ENCODE assay signal across 14 cellular contexts in genomic region chrY:14834103-14835060, GRCh38.
DNase-seq lines count a peak whose midpoint lies in the region; ATAC-seq, FAIRE-seq and TF ChIP-seq lines count a peak whose summit lies in the region.
"Had no signal": no experiment of that assay in that cellular context is flagged by ENCODE, and none has a peak within 500 bp of the region (broad histone marks: within the 10 kb centered on the region; RNA-seq: fewer than 3 reads in every experiment).

No MANE protein-coding gene starts in this region.

- H3K9me3 Mint-ChIP-seq in MCF 10A (ENCODE audit: unreplicated experiment) = no peaks in the 10 kb centered on the region

- TF ChIP-seq CTCF in GM10266 (IDR thresholded peaks at IDR 0.05; ENCODE audit: control insufficient read depth, insufficient read depth, low read depth, missing control alignments) = no peak
- no peak for TF ChIP-seq CTCF in MCF 10A (IDR thresholded peaks at IDR 0.05; ENCODE audit: unreplicated experiment)

- no TSS peak for BruUV-seq in MCF 10A (replicated peaks; lab: Mats Ljungman, UMichigan)

- no peaks in the 10 kb centered on the region for H3K4me1 Mint-ChIP-seq in MCF 10A (ENCODE audit: insufficient read depth, unreplicated experiment)

- DNase-seq in GM10266 (ENCODE audit: extremely low spot score) = peak; percentile 4
- DNase-seq in RCC 7860 (ENCODE audit: low spot score) = peak; percentile 65
- peak; percentile 2 for DNase-seq in left kidney (ENCODE audit: low read depth, low spot score)
- no peak for DNase-seq in ureter (ENCODE audit: low spot score)
- DNase-seq in T-helper 9 cell = no peak
- no peak for DNase-seq in DMS 273 (lab: John Stamatoyannopoulos, UW; ENCODE audit: unreplicated experiment)
- no peak for DNase-seq in MCF 10A (ENCODE audit: unreplicated experiment)
- DNase-seq: activated T-cell treated with anti-CD3 and anti-CD28 coated beads for 4 hours, left colon, NCI-H1105, pancreas had no signal

- no peaks in the 10 kb centered on the region for H3K27me3 Mint-ChIP-seq in MCF 10A (ENCODE audit: insufficient read depth, unreplicated experiment)

- no peaks in the 10 kb centered on the region for H3K36me3 Mint-ChIP-seq in MCF 10A (ENCODE audit: insufficient read depth, unreplicated experiment)

- peak; percentile 70 for ATAC-seq in HG02642 (IDR thresholded peaks at IDR 0.05; ENCODE audit: poor library complexity, unreplicated experiment)
- ATAC-seq: GM12878, left colon, pancreas had no signal

- CTCF ChIA-PET in MCF 10A (lab: Yijun Ruan, JAX) = no interaction called here

- intact Hi-C loops in MCF 10A (cut with micrococcal nuclease) = no loop called here

- no peak overlapping the region for H3K4me3 Mint-ChIP-seq in MCF 10A (ENCODE audit: unreplicated experiment)

- POLR2A ChIA-PET in MCF 10A (lab: Yijun Ruan, JAX) = no interaction called here

- FAIRE-seq in RCC 7860 (lab: Jason Lieb, UNC) = peak; percentile 49
- FAIRE-seq: frontal cortex, GM12878, pancreas had no signal

- H3K27ac Mint-ChIP-seq in MCF 10A (ENCODE audit: low read depth, unreplicated experiment) = no peak overlapping the region

Comparison
In these comparisons a context has a peak if more than half of its experiments do, and no peak if none do; other contexts are left out.
1. DNase-seq: peak in GM10266 (single experiment), RCC 7860 (single experiment) and left kidney (single experiment); none in ureter (single experiment), T-helper 9 cell (single experiment), DMS 273 (single experiment) and MCF 10A (single experiment).